ENCODE assay signal across 22 cellular contexts in genomic region chr7:117210908-117211307, GRCh38.
DNase-seq lines count a peak whose midpoint lies in the region; ATAC-seq, FAIRE-seq and TF ChIP-seq lines count a peak whose summit lies in the region.
"Had no signal": no experiment of that assay in that cellular context is flagged by ENCODE, and none has a peak within 500 bp of the region (broad histone marks: within the 10 kb centered on the region; RNA-seq: fewer than 3 reads in every experiment).

No MANE protein-coding gene starts in this region.

- H3K4me3 Mint-ChIP-seq in activated naive CD4-positive, alpha-beta T cell treated with anti-CD3 and anti-CD28 coated beads, Interleukin-2, amount 50 U/mL, for 24 hours = no peak overlapping the region
- no peak overlapping the region for H3K4me3 Mint-ChIP-seq in activated naive CD4-positive, alpha-beta T cell treated with anti-CD3 and anti-CD28 coated beads, Interleukin-2, amount 10 ng/mL, durations not matched to agents 7 days and 5 days
- H3K4me3 Mint-ChIP-seq in glutamatergic neuron (ENCODE audit: unreplicated experiment) = no peak overlapping the region
- H3K4me3 Mint-ChIP-seq: CD4-positive, CD25-positive, alpha-beta regulatory T cell; CD8-positive, alpha-beta memory T cell had no signal

- H3K9me1 ChIP-seq in IMR-90 (ENCODE audit: insufficient read depth, low read length) = no peaks in the 10 kb centered on the region
- no peaks in the 10 kb centered on the region for H3K9me1 ChIP-seq in K562 (ENCODE audit: control insufficient read depth, insufficient read depth, low read length)

- FAIRE-seq in K562 (lab: Jason Lieb, UNC) = no peak
- FAIRE-seq: GM12878 had no signal

- dilution Hi-C loops in IMR-90 (cut with HindIII; ENCODE audit: low sequenced_read_pairs, unreplicated experiment) = no loop called here

- H2BK5ac ChIP-seq in IMR-90 (ENCODE audit: low read depth, low read length, poor library complexity, severe bottlenecking) (no peak overlapping the region), mesenchymal stem cell (ENCODE audit: low read depth, low read length, poor library complexity, severe bottlenecking) (no peak overlapping the region)

- H3K4me1 Mint-ChIP-seq in activated naive CD4-positive, alpha-beta T cell treated with anti-CD3 and anti-CD28 coated beads, Interleukin-2, amount 50 U/mL, for 24 hours = no peaks in the 10 kb centered on the region
- H3K4me1 Mint-ChIP-seq in activated naive CD4-positive, alpha-beta T cell treated with anti-CD3 and anti-CD28 coated beads, Interleukin-2, amount 10 ng/mL, durations not matched to agents 7 days and 5 days = no peaks in the 10 kb centered on the region
- H3K4me1 Mint-ChIP-seq in glutamatergic neuron (ENCODE audit: low read depth, unreplicated experiment) = peaks cover 7% of the 10 kb centered on the region
- H3K4me1 Mint-ChIP-seq: CD8-positive, alpha-beta memory T cell had no signal

- peaks cover 6% of the 10 kb centered on the region for H3K36me3 ChIP-seq in IMR-90 (ENCODE audit: control insufficient read depth, insufficient read depth, low read length)
- peaks cover 54% of the 10 kb centered on the region for H3K36me3 ChIP-seq in K562 (ENCODE audit: control insufficient read depth, insufficient read depth, low read length)
- peaks cover 9 to 26% of the 10 kb centered on the region in 2 experiments for H3K36me3 ChIP-seq in mesenchymal stem cell (ENCODE audit: control insufficient read depth in 1 of 2, insufficient read depth in 2 of 2, low read depth in 1 of 2, low read length in 2 of 2)
- peaks cover 13% of the 10 kb centered on the region for H3K36me3 ChIP-seq in lower lobe of right lung

- TF ChIP-seq POLR2A in IMR-90 (IDR thresholded peaks at IDR 0.05; ENCODE audit: low read depth, low read length) = no peak
- no peak for TF ChIP-seq POLR2A in K562 (conservative IDR thresholded peaks at IDR 0.05)

- ATAC-seq in IMR-90 (ENCODE audit: low read depth) = no peak
- ATAC-seq in K562 = peak; percentile 39
- no peak for ATAC-seq in lower lobe of right lung
- ATAC-seq: GM12878, HCT116 had no signal

- H3K56ac ChIP-seq in IMR-90 (ENCODE audit: extremely low read depth, insufficient read depth, low read length) = no peak overlapping the region

- H4K8ac ChIP-seq in IMR-90 (ENCODE audit: low read depth in 2 of 2, low read length in 2 of 2) (no peak overlapping the region), mesenchymal stem cell (ENCODE audit: low read length) (no peak overlapping the region)

- in situ Hi-C loops in IMR-90 (cut with MboI; ENCODE audit: low sequenced_read_pairs) = loop anchor here (5.0 kb wide), 1 partner anchor 171 kb away; no protein-coding TSS in a partner anchor
- in situ Hi-C loops in K562 (cut with MboI) = no loop called here

- TF ChIP-seq RAD21 in IMR-90 (IDR thresholded peaks at IDR 0.05; ENCODE audit: low read length) (no peak), K562 (CRISPR knock-in tag; conservative IDR thresholded peaks at IDR 0.05 in 1 of 2, IDR thresholded peaks at IDR 0.05 in 1 of 2) (no peak)

- TF ChIP-seq EP300 in K562 (IDR thresholded peaks at IDR 0.05; ENCODE audit: low read length) = peak; percentile 14; the same call in 1 of the 2 replicates

- CTCF ChIA-PET in activated naive CD4-positive, alpha-beta T cell treated with anti-CD3 and anti-CD28 coated beads, Interleukin-2, amount 10 ng/mL, durations not matched to agents 7 days and 5 days (lab: Charles Lee) = no interaction called here
- CTCF ChIA-PET in IMR-90 (lab: Yijun Ruan, JAX) (no interaction called here), K562 (lab: Yijun Ruan, JAX; ENCODE audit: low intra/inter-chr PET ratio) (no interaction called here)

- no peak for DNase-seq in activated naive CD4-positive, alpha-beta T cell treated with anti-CD3 and anti-CD28 coated beads, Interleukin-2, amount 10 ng/mL, durations not matched to agents 7 days and 5 days
- DNase-seq in IMR-90 (no peak), K562 (ENCODE audit: extremely low read depth in 1 of 4, low spot score in 3 of 4) (peak in 1 of 4 experiments; percentile 38), mesenchymal stem cell (no peak), lower lobe of right lung (no peak), glutamatergic neuron (no peak), T1000 (lab: John Stamatoyannopoulos, UW) (no peak)
- DNase-seq: ACHN; BE2C; C1 segment of cervical spinal cord; CD4-positive, CD25-positive, alpha-beta regulatory T cell; CD8-positive, alpha-beta memory T cell; COR-L47; DMS 273 treated with DMSO at 0.1 percent for 48 hours; DND-41; EL; GOT3; H7 had no signal

- no peaks in the 10 kb centered on the region for H3K9me3 ChIP-seq in IMR-90 (ENCODE audit: control insufficient read depth, insufficient read depth, low read length)
- no peaks in the 10 kb centered on the region for H3K9me3 ChIP-seq in K562 (replicated peaks; ENCODE audit: control insufficient read depth, insufficient read depth, low read depth, low read length)
- H3K9me3 ChIP-seq in mesenchymal stem cell (ENCODE audit: control insufficient read depth, low read length) = no peaks in the 10 kb centered on the region
- H3K9me3 ChIP-seq in lower lobe of right lung = no peaks in the 10 kb centered on the region
- H3K9me3 ChIP-seq: BE2C had no signal

- H3K79me2 ChIP-seq in K562 (ENCODE audit: control insufficient read depth, insufficient read depth, low read length) = no peaks in the 10 kb centered on the region

- peak overlapping the region; percentile 64 for H4K5ac ChIP-seq in IMR-90 (ENCODE audit: low read depth, low read length)

- no peaks in the 10 kb centered on the region for H4K20me1 ChIP-seq in IMR-90 (ENCODE audit: insufficient read depth, low read length)
- no peaks in the 10 kb centered on the region for H4K20me1 ChIP-seq in K562 (replicated peaks; ENCODE audit: control insufficient read depth, insufficient read depth, low read length)

- H3K27ac Mint-ChIP-seq in activated naive CD4-positive, alpha-beta T cell treated with anti-CD3 and anti-CD28 coated beads, Interleukin-2, amount 50 U/mL, for 24 hours = peak overlapping the region; percentile 69
- no peak overlapping the region for H3K27ac Mint-ChIP-seq in activated naive CD4-positive, alpha-beta T cell treated with anti-CD3 and anti-CD28 coated beads, Interleukin-2, amount 10 ng/mL, durations not matched to agents 7 days and 5 days
- no peak overlapping the region for H3K27ac Mint-ChIP-seq in glutamatergic neuron (ENCODE audit: unreplicated experiment)
- H3K27ac Mint-ChIP-seq: CD4-positive, CD25-positive, alpha-beta regulatory T cell had no signal

- intact Hi-C loops in IMR-90 (cut with micrococcal nuclease) = loop anchor here (5.0 kb wide), 3 partner anchors 74 to 284 kb away; no protein-coding TSS in a partner anchor
- intact Hi-C loops in K562 (cut with micrococcal nuclease) = no loop called here
- intact Hi-C loops in lower lobe of right lung (cut with DNase I) = loop anchor here (10.0 kb wide), 1 partner anchor 164 kb away; no protein-coding TSS in a partner anchor

- H2BK120ac ChIP-seq in IMR-90 (ENCODE audit: low read depth, low read length) (no peak overlapping the region; the same call in 1 of the 2 replicates), mesenchymal stem cell (ENCODE audit: low read depth, low read length) (no peak overlapping the region)

- no peaks in the 10 kb centered on the region for H3K9me3 Mint-ChIP-seq in activated naive CD4-positive, alpha-beta T cell treated with anti-CD3 and anti-CD28 coated beads, Interleukin-2, amount 50 U/mL, for 24 hours
- no peaks in the 10 kb centered on the region for H3K9me3 Mint-ChIP-seq in activated naive CD4-positive, alpha-beta T cell treated with anti-CD3 and anti-CD28 coated beads, Interleukin-2, amount 10 ng/mL, durations not matched to agents 7 days and 5 days
- H3K9me3 Mint-ChIP-seq in glutamatergic neuron (ENCODE audit: unreplicated experiment) = peaks cover 3% of the 10 kb centered on the region
- H3K9me3 Mint-ChIP-seq: CD4-positive, CD25-positive, alpha-beta regulatory T cell; CD8-positive, alpha-beta memory T cell had no signal

- H3K36me3 Mint-ChIP-seq in activated naive CD4-positive, alpha-beta T cell treated with anti-CD3 and anti-CD28 coated beads, Interleukin-2, amount 50 U/mL, for 24 hours = no peaks in the 10 kb centered on the region
- H3K36me3 Mint-ChIP-seq in activated naive CD4-positive, alpha-beta T cell treated with anti-CD3 and anti-CD28 coated beads, Interleukin-2, amount 10 ng/mL, durations not matched to agents 7 days and 5 days = no peaks in the 10 kb centered on the region
- H3K36me3 Mint-ChIP-seq in glutamatergic neuron (ENCODE audit: unreplicated experiment) = no peaks in the 10 kb centered on the region

- H2BK15ac ChIP-seq in IMR-90 (ENCODE audit: low read depth, low read length) (no peak overlapping the region), mesenchymal stem cell (ENCODE audit: low read depth, poor library complexity, severe bottlenecking) (no peak overlapping the region)

- TF ChIP-seq CTCF in IMR-90 (conservative IDR thresholded peaks at IDR 0.05; ENCODE audit: low read depth, low read length) = no peak
- TF ChIP-seq CTCF in K562 (IDR thresholded peaks at IDR 0.05 in 2 of 3, conservative IDR thresholded peaks at IDR 0.05 in 1 of 3; ENCODE audit: insufficient read depth in 2 of 3, low read depth in 1 of 3, low read length in 3 of 3) = no peak
- TF ChIP-seq CTCF in lower lobe of right lung (IDR thresholded peaks at IDR 0.05) = no peak
- no peak for TF ChIP-seq CTCF in glutamatergic neuron (IDR thresholded peaks at IDR 0.05; ENCODE audit: partially characterized antibody, unreplicated experiment)

- no peak overlapping the region for H3K4me3 ChIP-seq in IMR-90 (ENCODE audit: insufficient read depth, low read depth, low read length)
- no peak overlapping the region for H3K4me3 ChIP-seq in K562
- H3K4me3 ChIP-seq in mesenchymal stem cell (ENCODE audit: insufficient read depth in 1 of 2, low read depth in 1 of 2, low read length in 2 of 2) = no peak overlapping the region
- H3K4me3 ChIP-seq in lower lobe of right lung = no peak overlapping the region
- H3K4me3 ChIP-seq: GM12878 had no signal

- H3K9ac ChIP-seq in IMR-90 (ENCODE audit: low read depth, low read length) = no peak overlapping the region
- no peak overlapping the region; a peak in 1 of 4 replicates for H3K9ac ChIP-seq in K562 (ENCODE audit: insufficient read depth in 1 of 2, low read depth in 2 of 2, low read length in 2 of 2)
- H3K9ac ChIP-seq in mesenchymal stem cell (ENCODE audit: low read length) = no peak overlapping the region

- H3K27me3 ChIP-seq in IMR-90 (ENCODE audit: control insufficient read depth, insufficient read depth, low read length) (no peaks in the 10 kb centered on the region), K562 (ENCODE audit: control insufficient read depth in 2 of 2, insufficient read depth in 2 of 2, low read length in 2 of 2) (no peaks in the 10 kb centered on the region), mesenchymal stem cell (ENCODE audit: control insufficient read depth in 1 of 2, insufficient read depth in 1 of 2, low read length in 2 of 2) (no peaks in the 10 kb centered on the region), lower lobe of right lung (ENCODE audit: low read depth) (no peaks in the 10 kb centered on the region)
- H3K27me3 ChIP-seq: BE2C had no signal

- no peaks in the 10 kb centered on the region; the same call in 1 of the 2 replicates for H3K4me1 ChIP-seq in IMR-90 (ENCODE audit: control insufficient read depth, insufficient read depth, low read length)
- H3K4me1 ChIP-seq in K562 (replicated peaks in 1 of 2; ENCODE audit: control insufficient read depth in 2 of 2, insufficient read depth in 2 of 2, low read length in 2 of 2) = peaks cover 3 to 25% of the 10 kb centered on the region in 2 experiments; a peak in 4 of 5 replicates
- H3K4me1 ChIP-seq in mesenchymal stem cell (ENCODE audit: control insufficient read depth, insufficient read depth, low read depth, low read length) = no peaks in the 10 kb centered on the region
- no peaks in the 10 kb centered on the region for H3K4me1 ChIP-seq in lower lobe of right lung
- H3K4me1 ChIP-seq: BE2C had no signal

- no CpG with 5 or more reads among the region's 3 CpGs for WGBS in IMR-90 (ENCODE audit: extremely low coverage in 2 of 2, insufficient read length in 1 of 2), 2 experiments
- WGBS in K562 (ENCODE audit: insufficient coverage, low coverage, missing lambda C conversion rate) = 58% methylated on average over 3 of the region's 3 CpGs
- 94% methylated on average over 3 of the region's 3 CpGs for WGBS in mesenchymal stem cell

- no peak overlapping the region for H3K27ac ChIP-seq in IMR-90 (ENCODE audit: insufficient read depth, low read length)
- H3K27ac ChIP-seq in K562 (ENCODE audit: extremely low read depth, low read depth, low read length) = peak overlapping the region; percentile 34
- H3K27ac ChIP-seq in mesenchymal stem cell (ENCODE audit: low read length, poor library complexity, severe bottlenecking) = no peak overlapping the region
- H3K27ac ChIP-seq in lower lobe of right lung = no peak overlapping the region
- H3K27ac ChIP-seq: HL-60 had no signal

- H3K4ac ChIP-seq in IMR-90 (ENCODE audit: low read depth, low read length) (no peak overlapping the region; the same call in 1 of the 2 replicates), mesenchymal stem cell (ENCODE audit: low read depth in 1 of 2, low read length in 2 of 2) (no peak overlapping the region)

- 0 out of 2 replicates have a peak overlapping the region, but pooled peaks have one; percentile 4 for H2BK20ac ChIP-seq in IMR-90 (ENCODE audit: low read depth, low read length)

- POLR2A ChIA-PET in IMR-90 (lab: Charles Lee; ENCODE audit: unreplicated experiment) = no interaction called here
- POLR2A ChIA-PET in K562 (lab: Yijun Ruan, JAX) = no interaction called here

- H3K18ac ChIP-seq in IMR-90 (ENCODE audit: low read depth, low read length) (peak overlapping the region; percentile 76), mesenchymal stem cell (ENCODE audit: low read depth in 1 of 2, low read length in 2 of 2) (no peak overlapping the region)

- H2AK5ac ChIP-seq in IMR-90 (ENCODE audit: low read depth, low read length) (no peak overlapping the region), mesenchymal stem cell (ENCODE audit: low read length, severe bottlenecking) (peak overlapping the region; percentile 39)

- no peak overlapping the region for H3K23ac ChIP-seq in IMR-90 (ENCODE audit: low read depth, low read length)
- H3K23ac ChIP-seq in mesenchymal stem cell (ENCODE audit: low read length in 2 of 2) = no peak overlapping the region

- H3K14ac ChIP-seq in IMR-90 (replicated peaks; ENCODE audit: low read depth, low read length) (no peak overlapping the region), mesenchymal stem cell (ENCODE audit: low read length in 2 of 2) (no peak overlapping the region)

- H3K4me2 ChIP-seq in IMR-90 (ENCODE audit: low read depth, low read length) (no peak overlapping the region), K562 (ENCODE audit: insufficient read depth, low read length) (peak overlapping the region; percentile 13; the same call in 1 of the 2 replicates), mesenchymal stem cell (ENCODE audit: low read length, poor library complexity, severe bottlenecking) (no peak overlapping the region)

- no peaks in the 10 kb centered on the region for H3K27me3 Mint-ChIP-seq in activated naive CD4-positive, alpha-beta T cell treated with anti-CD3 and anti-CD28 coated beads, Interleukin-2, amount 50 U/mL, for 24 hours
- no peaks in the 10 kb centered on the region for H3K27me3 Mint-ChIP-seq in activated naive CD4-positive, alpha-beta T cell treated with anti-CD3 and anti-CD28 coated beads, Interleukin-2, amount 10 ng/mL, durations not matched to agents 7 days and 5 days
- peaks cover 3% of the 10 kb centered on the region for H3K27me3 Mint-ChIP-seq in glutamatergic neuron (ENCODE audit: unreplicated experiment)
- H3K27me3 Mint-ChIP-seq: CD4-positive, CD25-positive, alpha-beta regulatory T cell; CD8-positive, alpha-beta memory T cell had no signal

- H4K91ac ChIP-seq in IMR-90 (ENCODE audit: insufficient read depth, low read depth, low read length) (no peak overlapping the region), mesenchymal stem cell (ENCODE audit: low read length) (no peak overlapping the region)

- no peak overlapping the region for H2AK9ac ChIP-seq in IMR-90 (replicated peaks; ENCODE audit: low read depth, low read length, poor library complexity)

- H3K79me1 ChIP-seq in IMR-90 (ENCODE audit: low read depth in 1 of 2, low read length in 2 of 2) (no peaks in the 10 kb centered on the region; a peak in 1 of 4 replicates), mesenchymal stem cell (replicated peaks; ENCODE audit: low read length, poor library complexity, severe bottlenecking) (peaks cover 3% of the 10 kb centered on the region)

- no TSS peak for BruUV-seq in IMR-90 (replicated peaks; lab: Mats Ljungman, UMichigan)
- BruUV-seq in K562 (replicated peaks; lab: Mats Ljungman, UMichigan) = no TSS peak

- no peak overlapping the region for H2BK12ac ChIP-seq in mesenchymal stem cell (ENCODE audit: low read length in 2 of 2)

- H2AFZ ChIP-seq in IMR-90 (replicated peaks; ENCODE audit: low read length, poor library complexity) = no peak overlapping the region
- H2AFZ ChIP-seq in K562 (ENCODE audit: low read depth, low read length) = peak overlapping the region; percentile 15
- no peak overlapping the region for H2AFZ ChIP-seq in mesenchymal stem cell (ENCODE audit: low read depth, low read length)
